Comparison of ENCODE assay signal across 10 cellular contexts in the genomic region with DNA sequence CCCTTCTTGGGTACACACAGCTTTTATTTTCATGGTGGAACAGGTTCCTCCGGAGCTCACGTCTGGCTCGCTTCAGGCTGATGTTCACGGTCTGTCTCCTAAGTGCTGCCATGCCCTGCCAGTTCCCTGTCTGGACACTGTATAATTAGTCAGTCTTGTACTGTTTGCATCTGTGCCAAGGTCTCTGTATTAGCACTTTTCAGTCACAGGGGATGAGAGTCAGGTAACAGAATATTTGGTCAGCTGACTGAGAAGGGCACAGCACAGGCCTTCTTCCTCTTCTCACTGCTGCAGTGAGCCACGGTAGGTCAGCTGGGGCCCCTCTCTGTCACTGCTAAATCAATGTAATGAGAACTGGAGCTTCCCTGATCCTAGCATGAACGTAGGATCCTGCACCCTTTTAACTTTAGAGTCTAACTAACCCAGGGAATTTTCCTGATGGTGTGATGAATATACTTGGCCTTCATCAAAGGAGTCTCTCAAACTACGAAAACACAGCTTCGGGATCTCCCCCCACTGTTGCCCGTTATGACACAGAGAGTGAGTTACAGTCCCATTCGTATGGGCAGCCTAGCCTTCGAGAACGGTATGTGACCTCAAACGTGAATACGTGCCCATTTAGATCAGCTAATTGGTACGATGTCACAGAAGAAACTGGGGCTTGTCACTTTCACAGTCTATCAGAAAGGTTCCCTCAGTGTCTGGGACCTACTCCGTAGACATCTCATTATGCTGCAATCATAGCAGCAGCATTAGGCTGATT.
A peak's percentile ranks its signal among the peaks of the same experiment; 100 is the strongest.
DNase-seq lines count a peak whose midpoint lies in the region; ATAC-seq lines count a peak whose summit lies in the region.
"Had no signal": no experiment of that assay in that cellular context is flagged by ENCODE, and none has a peak within 500 bp of the region (broad histone marks: within the 10 kb centered on the region; RNA-seq: fewer than 3 reads in every experiment).

No MANE protein-coding gene starts in this region.

- H3K36me3 ChIP-seq in SJCRH30: no peaks in the 10 kb centered on the region

- H3K4me1 ChIP-seq in SJCRH30: peaks cover 19% of the 10 kb centered on the region

- H3K4me3 ChIP-seq in SJCRH30: peak overlapping the region; percentile 36

- H3K9me3 ChIP-seq in SJCRH30 (replicated peaks): no peaks in the 10 kb centered on the region

- peak; percentile 40 for DNase-seq in DMS53 treated with DMSO at 0.1 percent for 48 hours (lab: John Stamatoyannopoulos, UW; ENCODE audit: unreplicated experiment)
- DNase-seq in NCI-H2029 (lab: John Stamatoyannopoulos, UW): peak; percentile 56
- peak; percentile 16 to 59 for DNase-seq in SJCRH30
- DNase-seq in myocyte (ENCODE audit: low read depth): peak; percentile 63
- DNase-seq in NOMO-1 treated with dmso at 0.1 percent for 144 hours (lab: John Stamatoyannopoulos, UW; ENCODE audit: unreplicated experiment): no peak
- DNase-seq in activated CD8-positive, alpha-beta memory T cell treated with anti-CD3 and anti-CD28 coated beads for 24 hours: no peak
- no peak for DNase-seq in superior temporal gyrus (ENCODE audit: extremely low spot score)
- DNase-seq: NCI-H1048; stimulated activated naive B cell treated with anti-CD40 and anti-IgM and Interleukin-4, amounts not matched to agents 10 μg/mL and 1 μg/mL and 100 μg/mL, for 72 hours had no signal

- H3K27me3 ChIP-seq in SJCRH30: no peaks in the 10 kb centered on the region

- peak overlapping the region; percentile 86 for H3K27ac ChIP-seq in SJCRH30

- no peak for ATAC-seq in GM21825 (IDR thresholded peaks at IDR 0.05; ENCODE audit: unreplicated experiment)
- ATAC-seq: stimulated activated naive B cell treated with anti-CD40 and anti-IgM and Interleukin-4, amounts not matched to agents 10 μg/mL and 1 μg/mL and 100 μg/mL, for 72 hours had no signal

Comparison
In these comparisons a context has a peak if more than half of its experiments do, and no peak if none do; other contexts are left out.
1. DNase-seq: peak in DMS53 treated with DMSO at 0.1 percent for 48 hours (single experiment), NCI-H2029 (single experiment), SJCRH30 (2 of 2) and myocyte (single experiment); none in NOMO-1 treated with dmso at 0.1 percent for 144 hours (single experiment), activated CD8-positive, alpha-beta memory T cell treated with anti-CD3 and anti-CD28 coated beads for 24 hours (single experiment) and superior temporal gyrus (single experiment).